8 cellular contexts compared by ENCODE assay signal in the genomic region with DNA sequence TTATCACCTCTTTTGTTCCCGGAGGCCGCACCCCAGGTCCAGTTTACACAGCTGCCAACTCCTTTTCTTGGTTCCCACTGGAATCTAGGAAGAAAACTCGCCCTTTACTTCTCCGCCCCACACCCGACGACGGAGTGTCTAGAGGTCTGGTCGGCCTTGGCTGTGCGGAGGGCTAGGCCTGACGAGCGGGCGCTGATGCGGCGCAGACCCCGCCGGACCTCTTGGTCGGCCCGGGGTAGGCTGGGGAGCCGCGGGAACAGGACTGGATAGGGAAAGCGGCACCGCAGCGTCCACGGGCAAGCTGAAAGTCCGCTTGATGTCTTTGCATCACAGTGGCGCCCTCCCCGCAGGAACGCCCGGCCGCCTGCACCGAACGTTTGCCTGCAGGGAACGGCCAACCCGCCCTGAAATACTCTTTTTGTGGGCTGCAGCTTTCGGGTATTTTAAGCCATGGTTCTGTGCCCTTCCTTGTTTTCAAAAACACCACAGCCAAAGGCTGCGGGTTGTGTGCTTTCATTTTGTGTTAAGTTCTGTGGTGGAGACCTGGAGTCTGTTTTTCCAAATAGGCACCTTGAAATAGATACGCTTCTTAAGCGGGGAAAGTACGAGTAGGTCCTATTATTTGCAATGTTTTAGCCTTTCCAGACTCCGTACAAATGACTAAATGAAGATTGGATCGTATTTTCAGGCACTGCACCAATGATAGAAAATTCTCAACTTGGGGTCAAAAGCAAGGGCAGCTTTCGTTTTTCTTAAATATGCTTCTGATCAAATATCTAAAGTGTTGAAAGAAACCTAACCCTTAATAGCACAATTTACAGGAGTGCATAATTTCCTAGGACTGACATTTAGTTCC. TPM values are rescaled to one million over a fixed set of nuclear protein-coding genes. Genes with fewer than 3 reads are reported as not detected.
DNase-seq lines count a peak whose midpoint lies in the region; ATAC-seq and TF ChIP-seq lines count a peak whose summit lies in the region.

No MANE protein-coding gene starts in this region.

- DNase-seq in Caco-2 (peak; percentile 71 to 73), HT-29 (ENCODE audit: low spot score) (peak; percentile 72), SK-N-SH (peak; percentile 64), ascending aorta (ENCODE audit: low spot score in 2 of 2) (peak in 1 of 2 donors; percentile 81), hippocampal formation (lab: John Stamatoyannopoulos, UW) (peak; percentile 74 to 78), renal cortical epithelial cell (ENCODE audit: low read depth) (peak; percentile 19), globus pallidus (ENCODE audit: low spot score) (no peak)

- no peaks in the 10 kb centered on the region for H3K9me2 ChIP-seq in SK-N-SH

- H3K36me3 Mint-ChIP-seq in Caco-2 (ENCODE audit: insufficient read depth, unreplicated experiment): peaks cover 32% of the 10 kb centered on the region

- no peak for TF ChIP-seq EP300 in SK-N-SH (IDR thresholded peaks at IDR 0.05; ENCODE audit: borderline replicate concordance in 1 of 2, low read depth in 1 of 2, low read length in 1 of 2)

- POLR2A ChIA-PET in Caco-2 (lab: Charles Lee): interaction anchor here (0.5 to 3.3 kb wide), 15 partner anchors 8 to 984 kb away, joined by 3 to 174 read pairs (median 5); partner anchors contain the start of genes CTR9 and EIF4G2
- POLR2A ChIA-PET in SK-N-SH (lab: Yijun Ruan, JAX): interaction anchor here (0.8 to 4.5 kb wide), 11 partner anchors 11 to 705 kb away, joined by 3 to 84 read pairs (median 4); partner anchors contain the start of gene EIF4G2

- H3K4me1 Mint-ChIP-seq in Caco-2 (ENCODE audit: low read depth, unreplicated experiment): peaks cover 14% of the 10 kb centered on the region

- intact Hi-C loops in Caco-2 (cut with micrococcal nuclease; ENCODE audit: unreplicated experiment) (loop anchor here (1.0 kb wide), 4 partner anchors 15 to 73 kb away; no protein-coding TSS in a partner anchor), ascending aorta (cut with DNase I) (loop anchor here (1.0 to 5.0 kb wide), 4 partner anchors 42 to 764 kb away; partner anchors contain the start of gene GALNT18)

- H3K9me3 Mint-ChIP-seq in Caco-2 (ENCODE audit: unreplicated experiment): no peaks in the 10 kb centered on the region

- peaks cover 16% of the 10 kb centered on the region for H3F3A ChIP-seq in SK-N-SH (replicated peaks; ENCODE audit: insufficient read depth)

- H3K9me3 ChIP-seq in Caco-2: no peaks in the 10 kb centered on the region
- no peaks in the 10 kb centered on the region for H3K9me3 ChIP-seq in SK-N-SH
- no peaks in the 10 kb centered on the region for H3K9me3 ChIP-seq in ascending aorta

- CTCF ChIA-PET in Caco-2 (lab: Charles Lee) (interaction anchor here (0.7 to 3.1 kb wide), 8 partner anchors 20 to 169 kb away, joined by 3 to 25 read pairs (median 4); partner anchors contain the start of gene EIF4G2), SK-N-SH (lab: Yijun Ruan, JAX) (interaction anchor here (0.9 to 2.2 kb wide), 7 partner anchors 11 to 75 kb away, joined by 3 to 17 read pairs (median 4); no protein-coding TSS in a partner anchor)

- peaks cover 7% of the 10 kb centered on the region; the same call in 1 of the 2 replicates for H3K4me1 ChIP-seq in Caco-2
- H3K4me1 ChIP-seq in SK-N-SH (ENCODE audit: control insufficient read depth in 1 of 2, insufficient read depth in 2 of 2, low read depth in 1 of 2, low read length in 1 of 2): peaks cover 0 to 11% of the 10 kb centered on the region in 2 experiments; a peak in 2 of 4 replicates
- peaks cover 6 to 28% of the 10 kb centered on the region in 2 donors for H3K4me1 ChIP-seq in ascending aorta

- peak overlapping the region; percentile 96 for H3K27ac Mint-ChIP-seq in Caco-2 (ENCODE audit: unreplicated experiment)

- TF ChIP-seq CTCF in Caco-2 (IDR thresholded peaks at IDR 0.05; ENCODE audit: insufficient read depth in 1 of 2, low read depth in 1 of 2, low read length in 1 of 2, severe bottlenecking in 1 of 2, unreplicated experiment in 1 of 2): no peak
- TF ChIP-seq CTCF in SK-N-SH (IDR thresholded peaks at IDR 0.05): no peak
- no peak for TF ChIP-seq CTCF in ascending aorta (IDR thresholded peaks at IDR 0.05)

- no peaks in the 10 kb centered on the region for H4K20me1 ChIP-seq in SK-N-SH (ENCODE audit: insufficient read depth)

- ATAC-seq in GM21360 (IDR thresholded peaks at IDR 0.05; ENCODE audit: unreplicated experiment): peak; percentile 13

- peaks cover 62% of the 10 kb centered on the region for H3K79me2 ChIP-seq in SK-N-SH (ENCODE audit: insufficient read depth)

- H3K4me3 Mint-ChIP-seq in Caco-2 (ENCODE audit: unreplicated experiment): peak overlapping the region; percentile 97

- H3K4me3 ChIP-seq in Caco-2 (ENCODE audit: low read depth, low read length): peak overlapping the region; percentile 62
- H3K4me3 ChIP-seq in SK-N-SH (ENCODE audit: low read depth in 2 of 2, low read length in 1 of 2): peak overlapping the region; percentile 77 to 99
- H3K4me3 ChIP-seq in ascending aorta: peak overlapping the region; percentile 88 to 92

- no peak for TF ChIP-seq RAD21 in SK-N-SH (IDR thresholded peaks at IDR 0.05; ENCODE audit: low read length)

- H3K36me3 ChIP-seq in Caco-2 (ENCODE audit: control insufficient read depth, insufficient read depth, low read length) (0 out of 2 replicates have a peak, but pooled peaks cover under 1% of the 10 kb centered on the region), SK-N-SH (replicated peaks in 1 of 2; ENCODE audit: control insufficient read depth in 1 of 2, insufficient read depth in 2 of 2, low read length in 1 of 2) (peaks cover 23% of the 10 kb centered on the region in 2 experiments), ascending aorta (peaks cover 16 to 22% of the 10 kb centered on the region in 2 donors)

- no peaks in the 10 kb centered on the region for H3K27me3 Mint-ChIP-seq in Caco-2 (ENCODE audit: insufficient read depth, unreplicated experiment)

- peak overlapping the region; percentile 57 for H2AFZ ChIP-seq in SK-N-SH (ENCODE audit: low read depth)

- BruUV-seq in Caco-2 (replicated peaks; lab: Mats Ljungman, UMichigan): TSS peak; percentile 71

- peak overlapping the region; percentile 89 for H3K9ac ChIP-seq in SK-N-SH

- H3K4me2 ChIP-seq in SK-N-SH: peak overlapping the region; percentile 75

- H3K27ac ChIP-seq in SK-N-SH (ENCODE audit: low read depth in 2 of 2, low read length in 1 of 2) (peak overlapping the region; percentile 97 to 100), ascending aorta (peak overlapping the region; percentile 97 to 99)

- H3K27me3 ChIP-seq in Caco-2 (replicated peaks; ENCODE audit: control insufficient read depth, insufficient read depth, low read length): no peaks in the 10 kb centered on the region
- H3K27me3 ChIP-seq in SK-N-SH (ENCODE audit: insufficient read depth): no peaks in the 10 kb centered on the region
- H3K27me3 ChIP-seq in ascending aorta: no peaks in the 10 kb centered on the region

- WGBS in SK-N-SH (ENCODE audit: low lambda C conversion rate): 3% methylated on average over 21 of the region's 42 CpGs

TF ChIP-seq in SK-N-SH, 30 proteins besides CTCF, POLR2A, EP300 and RAD21:
- TF ChIP-seq MXI1 (IDR thresholded peaks at IDR 0.05; ENCODE audit: low read depth, low read length): 0 out of 2 replicates have a peak, but pooled peaks have one; percentile 15
- no peak for TF ChIP-seq NFIC (IDR thresholded peaks at IDR 0.05; ENCODE audit: borderline replicate concordance)
- peak; percentile 10; the same call in 1 of the 2 replicates for TF ChIP-seq MAX (IDR thresholded peaks at IDR 0.05; ENCODE audit: low read depth)

RNA-seq across cellular contexts. Expression of gene ZBED5, which starts 0.9 kb away (rescaled TPM):
- total RNA-seq in Caco-2 (2022): 42.1 and 53.2 TPM in 2 replicates
- total RNA-seq in HT-29 (2014; rRNA removed; shearing (Covaris generic)): 16.1 and 16.6 TPM in 2 replicates
- polyA plus RNA-seq in SK-N-SH (2012; rRNA removed): 23.5 and 31.2 TPM in 2 replicates
- 22.0 and 24.9 TPM in 2 replicates for polyA plus RNA-seq in SK-N-SH (2012; cell fraction: cytosol; rRNA removed)
- polyA plus RNA-seq in SK-N-SH (2012; cell fraction: nucleus; rRNA removed): 43.4 and 96.8 TPM in 2 replicates
- 7.8 TPM for total RNA-seq in ascending aorta
- total RNA-seq in renal cortical epithelial cell: 16.3 and 32.8 TPM in 2 replicates

RNA-seq across cellular contexts. Expression of gene EIF4G2, which starts 50.0 kb away (rescaled TPM):
- total RNA-seq in Caco-2 (2022) (1,233 and 1,287 TPM in 2 replicates), ascending aorta (311 TPM), renal cortical epithelial cell (664 and 870 TPM in 2 replicates)
- total RNA-seq in HT-29 (2014; rRNA removed; shearing (Covaris generic)): 514 and 533 TPM in 2 replicates
- polyA plus RNA-seq in SK-N-SH (2012; rRNA removed): 298 and 394 TPM in 2 replicates
- 416 and 436 TPM in 2 replicates for polyA plus RNA-seq in SK-N-SH (2012; cell fraction: cytosol; rRNA removed)
- polyA plus RNA-seq in SK-N-SH (2012; cell fraction: nucleus; rRNA removed): 174 and 354 TPM in 2 replicates
